ENCODE assay signal across 20 cellular contexts in the genomic region with DNA sequence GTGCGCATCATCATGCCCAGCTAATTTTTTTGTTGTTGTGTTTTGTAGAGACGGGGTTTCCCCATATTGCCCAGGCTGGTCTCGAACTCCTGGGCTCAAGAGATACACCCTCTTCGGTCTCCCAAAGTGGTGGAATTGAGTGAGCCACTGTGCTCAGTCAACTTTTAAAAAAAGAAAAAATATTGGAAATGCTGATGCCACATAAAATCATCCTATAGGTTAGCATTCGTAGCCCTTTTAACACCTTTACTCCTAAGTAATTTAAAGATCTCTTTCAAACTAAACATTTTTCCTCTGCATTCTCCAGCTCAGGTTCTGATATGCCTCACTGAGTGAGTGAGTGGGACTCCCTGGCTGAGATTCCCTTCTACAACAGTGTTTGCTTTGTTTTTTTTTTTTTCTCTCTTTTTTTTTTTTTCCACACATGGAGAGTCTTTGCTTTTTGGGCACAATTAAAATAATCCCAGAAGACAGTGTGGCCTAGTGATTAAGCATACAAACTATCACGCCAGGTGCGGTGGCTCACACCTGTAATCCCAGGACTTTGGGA.
DNase-seq lines count a peak whose midpoint lies in the region; ATAC-seq, FAIRE-seq and TF ChIP-seq lines count a peak whose summit lies in the region.
"Had no signal": no experiment of that assay in that cellular context is flagged by ENCODE, and none has a peak within 500 bp of the region (broad histone marks: within the 10 kb centered on the region; RNA-seq: fewer than 3 reads in every experiment).

No MANE protein-coding gene starts in this region.

- WGBS in HepG2 (ENCODE audit: low lambda C conversion rate): 98% methylated on average over 7 of the region's 7 CpGs
- WGBS in right lobe of liver (ENCODE audit: insufficient coverage, low coverage, low lambda C conversion rate, missing lambda C conversion rate): 96% methylated on average over 7 of the region's 7 CpGs

- TF ChIP-seq POLR2A in HepG2 (IDR thresholded peaks at IDR 0.05; ENCODE audit: insufficient read depth in 1 of 2, low read depth in 2 of 2, low read length in 2 of 2): no peak
- no peak for TF ChIP-seq POLR2A in right lobe of liver (IDR thresholded peaks at IDR 0.05)

- CTCF ChIA-PET in HepG2 (lab: Yijun Ruan, JAX; ENCODE audit: low intra/inter-chr PET ratio, low total read pairs): no interaction called here

- no TSS peak for BruUV-seq in HepG2 (replicated peaks; lab: Mats Ljungman, UMichigan)

- no peak overlapping the region for H2AFZ ChIP-seq in HepG2 (ENCODE audit: low read length)

- H3K9ac ChIP-seq in HepG2 (ENCODE audit: insufficient read depth, low read depth, low read length): no peak overlapping the region

- POLR2A ChIA-PET in HepG2 (lab: Yijun Ruan, JAX): no interaction called here

- H3K4me1 ChIP-seq in HepG2 (ENCODE audit: insufficient read depth, low read length) (peaks cover 31% of the 10 kb centered on the region), right lobe of liver (peaks cover 0 to under 1% (median 0%) of the 10 kb centered on the region in 4 donors)

- H3K79me2 ChIP-seq in HepG2 (ENCODE audit: insufficient read depth, low read length): no peaks in the 10 kb centered on the region

- TF ChIP-seq CTCF in HepG2 (CRISPR knock-in tag; IDR thresholded peaks at IDR 0.05) (no peak), right lobe of liver (IDR thresholded peaks at IDR 0.05) (no peak)

- H3K9me3 ChIP-seq in HepG2 (ENCODE audit: low read length): peaks cover 9% of the 10 kb centered on the region
- peaks cover 0 to 4% (median 0%) of the 10 kb centered on the region in 4 donors for H3K9me3 ChIP-seq in right lobe of liver
- H3K9me3 ChIP-seq: BE2C had no signal

- no peak overlapping the region for H3K4me2 ChIP-seq in HepG2 (ENCODE audit: low read depth, low read length)

- TF ChIP-seq RAD21 in HepG2 (CRISPR knock-in tag; IDR thresholded peaks at IDR 0.05): no peak

- H3K4me3 ChIP-seq in HepG2 (replicated peaks in 1 of 3; ENCODE audit: insufficient read depth in 1 of 3, low read depth in 2 of 3, low read length in 3 of 3) (no peak overlapping the region), right lobe of liver (no peak overlapping the region)
- H3K4me3 ChIP-seq: GM12878 had no signal

- no peak for DNase-seq in HepG2 (ENCODE audit: low spot score)
- DNase-seq in right lobe of liver: no peak
- peak; percentile 43 for DNase-seq in DMS79 treated with DMSO at 0.1 percent for 48 hours (lab: John Stamatoyannopoulos, UW)
- no peak for DNase-seq in T-helper 9 cell
- no peak for DNase-seq in LoVo (ENCODE audit: low spot score)
- DNase-seq: ACHN; BE2C; C1 segment of cervical spinal cord; CD4-positive, CD25-positive, alpha-beta regulatory T cell; CD8-positive, alpha-beta memory T cell; COR-L47; DMS 273 treated with DMSO at 0.1 percent for 48 hours; DND-41; EL; H9 had no signal

- no peak for ATAC-seq in HepG2
- no peak for ATAC-seq in right lobe of liver
- ATAC-seq in HG03460 (IDR thresholded peaks at IDR 0.05; ENCODE audit: unreplicated experiment): no peak
- ATAC-seq: GM12878 had no signal

- 0 out of 5 replicates have a peak, but pooled peaks cover 0 to 4% of the 10 kb centered on the region in 2 experiments for H3K36me3 ChIP-seq in HepG2 (replicated peaks in 1 of 2; ENCODE audit: control insufficient read depth in 1 of 2, insufficient read depth in 2 of 2, low read length in 2 of 2)
- H3K36me3 ChIP-seq in right lobe of liver: peaks cover 0 to 5% (median 0%) of the 10 kb centered on the region in 4 donors
- H3K36me3 ChIP-seq: BE2C had no signal

- H3K27me3 ChIP-seq in HepG2 (ENCODE audit: control insufficient read depth in 1 of 2, insufficient read depth in 2 of 2, low read length in 2 of 2) (no peaks in the 10 kb centered on the region), right lobe of liver (no peaks in the 10 kb centered on the region)
- H3K27me3 ChIP-seq: BE2C had no signal

- no peak for FAIRE-seq in HepG2 (lab: Jason Lieb, UNC)
- FAIRE-seq: GM12878, GM19239, H1 had no signal

- in situ Hi-C loops in HepG2 (cut with HindIII; ENCODE audit: extremely low pct_ligation_motif_present, low pct_unique_long_range_greater_than_20kb): no loop called here

- intact Hi-C loops in HepG2 (cut with micrococcal nuclease; ENCODE audit: unreplicated experiment) (no loop called here), right lobe of liver (cut with DNase I) (no loop called here)

- H3K27ac ChIP-seq in HepG2 (ENCODE audit: extremely low read length, insufficient read depth, low read length) (no peak overlapping the region), right lobe of liver (no peak overlapping the region), cingulate gyrus (ENCODE audit: low read depth, low read length) (peak overlapping the region; percentile 10)

- no peak for TF ChIP-seq EP300 in HepG2 (IDR thresholded peaks at IDR 0.05; ENCODE audit: low read depth in 2 of 2, low read length in 2 of 2)
- no peak for TF ChIP-seq EP300 in HepG2 (CRISPR knock-in tag; IDR thresholded peaks at IDR 0.05; ENCODE audit: borderline replicate concordance)

- H4K20me1 ChIP-seq in HepG2 (ENCODE audit: insufficient read depth, low read length): no peaks in the 10 kb centered on the region

TF ChIP-seq in HepG2, 621 proteins besides CTCF, POLR2A, EP300 and RAD21 (continues in another document):
- TF ChIP-seq SRSF1 (optimal IDR thresholded peaks at IDR 0.05; ENCODE audit: low read depth, low read length): no peak
- no peak for TF ChIP-seq ZNF274 (CRISPR knock-in tag; IDR thresholded peaks at IDR 0.05)
- TF ChIP-seq KMT2B (CRISPR knock-in tag; IDR thresholded peaks at IDR 0.05): no peak
- TF ChIP-seq ZSCAN12 (CRISPR knock-in tag; IDR thresholded peaks at IDR 0.05): no peak
- TF ChIP-seq, protein P1, sequence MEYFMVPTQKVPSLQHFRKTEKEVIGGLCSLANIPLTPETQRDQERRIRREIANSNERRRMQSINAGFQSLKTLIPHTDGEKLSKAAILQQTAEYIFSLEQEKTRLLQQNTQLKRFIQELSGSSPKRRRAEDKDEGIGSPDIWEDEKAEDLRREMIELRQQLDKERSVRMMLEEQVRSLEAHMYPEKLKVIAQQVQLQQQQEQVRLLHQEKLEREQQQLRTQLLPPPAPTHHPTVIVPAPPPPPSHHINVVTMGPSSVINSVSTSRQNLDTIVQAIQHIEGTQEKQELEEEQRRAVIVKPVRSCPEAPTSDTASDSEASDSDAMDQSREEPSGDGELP (IDR thresholded peaks at IDR 0.05; ENCODE audit: borderline replicate concordance, low read depth): no peak
- no peak for TF ChIP-seq STAG1 (CRISPR knock-in tag; IDR thresholded peaks at IDR 0.05)
- no peak for TF ChIP-seq KAT2B (IDR thresholded peaks at IDR 0.05; ENCODE audit: borderline replicate concordance, low read depth, low read length)
- TF ChIP-seq MAFF (IDR thresholded peaks at IDR 0.05; ENCODE audit: low read depth, low read length): peak; percentile 36; the same call in 1 of the 2 replicates
- no peak for TF ChIP-seq MAZ (IDR thresholded peaks at IDR 0.05; ENCODE audit: borderline replicate concordance, low read depth, low read length)
- no peak for TF ChIP-seq MAZ (CRISPR knock-in tag; IDR thresholded peaks at IDR 0.05; ENCODE audit: low read depth)
- no peak for TF ChIP-seq BRD4 (CRISPR knock-in tag; IDR thresholded peaks at IDR 0.05)
- TF ChIP-seq CC2D1A (CRISPR knock-in tag; IDR thresholded peaks at IDR 0.05): no peak
